ENCODE assay signal across 1 cellular context in the genomic region with DNA sequence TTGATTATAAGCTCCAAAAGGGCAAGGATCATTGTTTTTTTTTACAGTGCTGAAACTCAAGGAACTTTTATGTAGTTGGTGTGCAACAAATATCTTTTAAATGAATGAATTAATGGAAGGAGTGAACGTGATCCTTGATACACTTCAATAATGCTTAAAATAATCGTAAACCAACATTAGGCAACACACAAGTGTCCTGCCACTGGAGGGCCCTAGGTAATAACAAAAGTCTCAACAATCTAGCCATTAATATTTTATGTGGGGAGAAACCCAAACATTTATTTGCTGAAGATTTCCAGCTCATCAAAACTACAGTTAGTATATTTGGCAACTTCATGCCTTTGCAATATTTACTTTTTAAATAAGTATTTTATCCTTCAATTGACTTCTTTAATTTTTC.
TF ChIP-seq lines count a peak whose summit lies in the region.

No MANE protein-coding gene starts in this region.

TF ChIP-seq in H1, 55 proteins besides CTCF, POLR2A, EP300 and RAD21 (continued from another document):
- TF ChIP-seq SP1 (IDR thresholded peaks at IDR 0.05; ENCODE audit: low read depth, low read length): no peak
- no peak for TF ChIP-seq KDM5A (IDR thresholded peaks at IDR 0.05; ENCODE audit: low read length)
- TF ChIP-seq RBBP5 (IDR thresholded peaks at IDR 0.05; ENCODE audit: borderline replicate concordance, low read depth, low read length): no peak
- no peak for TF ChIP-seq JUND (IDR thresholded peaks at IDR 0.05; ENCODE audit: low read length)
- no peak for TF ChIP-seq SRF (IDR thresholded peaks at IDR 0.05; ENCODE audit: low read depth, low read length)
- TF ChIP-seq CBX8 (IDR thresholded peaks at IDR 0.05; ENCODE audit: borderline replicate concordance, low read depth, low read length): no peak
- TF ChIP-seq, protein P1, sequence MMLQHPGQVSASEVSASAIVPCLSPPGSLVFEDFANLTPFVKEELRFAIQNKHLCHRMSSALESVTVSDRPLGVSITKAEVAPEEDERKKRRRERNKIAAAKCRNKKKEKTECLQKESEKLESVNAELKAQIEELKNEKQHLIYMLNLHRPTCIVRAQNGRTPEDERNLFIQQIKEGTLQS (IDR thresholded peaks at IDR 0.05; ENCODE audit: insufficient read depth, low read depth, low read length): no peak
- TF ChIP-seq FOSL1 (IDR thresholded peaks at IDR 0.05; ENCODE audit: insufficient read depth, low read depth, low read length): no peak
TF ChIP-seq in H1: peak in this region for 0.
